In genomic region chr3:105834768-105835167, GRCh38 we compare ENCODE assay signal across 16 cellular contexts. TPM values are rescaled to one million over a fixed set of nuclear protein-coding genes. Genes with fewer than 3 reads are reported as not detected.
A peak's percentile ranks its signal among the peaks of the same experiment; 100 is the strongest.
DNase-seq lines count a peak whose midpoint lies in the region; ATAC-seq and TF ChIP-seq lines count a peak whose summit lies in the region.
"Had no signal": no experiment of that assay in that cellular context is flagged by ENCODE, and none has a peak within 500 bp of the region (broad histone marks: within the 10 kb centered on the region; RNA-seq: fewer than 3 reads in every experiment).

No MANE protein-coding gene starts in this region.

- no peaks in the 10 kb centered on the region for H3K27me3 Mint-ChIP-seq in T-helper 2 cell treated with Interferon-gamma antibody and Interleukin-4, amounts not matched to agents 5 μg/mL and 100 μg/mL, for 36 hours (ENCODE audit: low read depth)
- no peaks in the 10 kb centered on the region for H3K27me3 Mint-ChIP-seq in activated CD4-positive, alpha-beta memory T cell treated with anti-CD3 and anti-CD28 coated beads, Interleukin-2, amount 10 ng/mL, durations not matched to agents 7 days and 5 days

- H3K4me3 Mint-ChIP-seq in T-helper 2 cell treated with Interferon-gamma antibody and Interleukin-4, amounts not matched to agents 5 μg/mL and 100 μg/mL, for 36 hours, result peak overlapping the region; percentile 8
- H3K4me3 Mint-ChIP-seq in activated CD4-positive, alpha-beta memory T cell treated with anti-CD3 and anti-CD28 coated beads, Interleukin-2, amount 10 ng/mL, durations not matched to agents 7 days and 5 days, result no peak overlapping the region

- H3K27me3 ChIP-seq in DOHH2 (ENCODE audit: control insufficient read depth, low read length), result no peaks in the 10 kb centered on the region

- H3K4me3 ChIP-seq in DOHH2 (ENCODE audit: low read length), result no peak overlapping the region; the same call in 1 of the 2 replicates
- H3K4me3 ChIP-seq: PC-9, SK-N-MC had no signal

- peaks cover 5% of the 10 kb centered on the region for H3F3A ChIP-seq in DOHH2 (ENCODE audit: control insufficient read depth, insufficient read depth)

- H3K27ac ChIP-seq in DOHH2 (ENCODE audit: low read depth, low read length), result peak overlapping the region; percentile 9; the same call in 1 of the 2 replicates
- H3K27ac ChIP-seq: PC-9, SK-N-MC had no signal

- H3K9me2 ChIP-seq in DOHH2 (replicated peaks; ENCODE audit: control insufficient read depth, low read length), result no peaks in the 10 kb centered on the region

- POLR2A ChIA-PET in activated CD4-positive, alpha-beta memory T cell treated with anti-CD3 and anti-CD28 coated beads, Interleukin-2, amount 10 ng/mL, durations not matched to agents 7 days and 5 days (lab: Charles Lee), result interaction anchor here (0.6 to 4.3 kb wide), 6 partner anchors 8 to 786 kb away, joined by 3 to 28 read pairs (median 4); partner anchors contain the start of gene CBLB

- peaks cover 32% of the 10 kb centered on the region for H3K79me2 ChIP-seq in DOHH2 (ENCODE audit: control insufficient read depth, low read length)

- no peaks in the 10 kb centered on the region for H3K9me3 ChIP-seq in DOHH2 (ENCODE audit: control insufficient read depth, insufficient read depth, low read length)

- H3K4me1 ChIP-seq in DOHH2 (ENCODE audit: control insufficient read depth, low read length), result peaks cover 81% of the 10 kb centered on the region

- DNase-seq in T-helper 2 cell treated with Interferon-gamma antibody and Interleukin-4, amounts not matched to agents 5 μg/mL and 100 μg/mL, for 36 hours (ENCODE audit: low spot score), result no peak
- DNase-seq in T-helper 2 cell, result no peak
- DNase-seq in activated CD4-positive, alpha-beta memory T cell treated with anti-CD3 and anti-CD28 coated beads, Interleukin-2, amount 10 ng/mL, durations not matched to agents 7 days and 5 days, result no peak
- DNase-seq in left lobe of liver (ENCODE audit: low spot score), result no peak
- DNase-seq in NAMALWA (ENCODE audit: low spot score), result no peak
- no peak for DNase-seq in LoVo (ENCODE audit: low spot score)
- DNase-seq: amniotic stem cell; DND-41; H7; MM.1S; NCI-H526 treated with DMSO at 0.1 percent for 48 hours; PC-9; stimulated activated CD4-positive, alpha-beta T cell treated with anti-CD3 and anti-CD28 coated beads, Interleukin-4, amount 100 ng/mL, for 4 hours had no signal

- peaks cover 36% of the 10 kb centered on the region for H3K36me3 ChIP-seq in DOHH2 (ENCODE audit: control insufficient read depth, low read length)

- peak overlapping the region; percentile 85 for H3K4me2 ChIP-seq in DOHH2 (ENCODE audit: low read length)
- H3K4me2 ChIP-seq: PC-9 had no signal

- peaks cover 61% of the 10 kb centered on the region for H3K4me1 Mint-ChIP-seq in T-helper 2 cell treated with Interferon-gamma antibody and Interleukin-4, amounts not matched to agents 5 μg/mL and 100 μg/mL, for 36 hours (ENCODE audit: low read depth)
- H3K4me1 Mint-ChIP-seq in activated CD4-positive, alpha-beta memory T cell treated with anti-CD3 and anti-CD28 coated beads, Interleukin-2, amount 10 ng/mL, durations not matched to agents 7 days and 5 days, result peaks cover 71% of the 10 kb centered on the region

- CTCF ChIA-PET in activated CD4-positive, alpha-beta memory T cell treated with anti-CD3 and anti-CD28 coated beads, Interleukin-2, amount 10 ng/mL, durations not matched to agents 7 days and 5 days (lab: Charles Lee), result no interaction called here

- H3K27ac Mint-ChIP-seq in T-helper 2 cell treated with Interferon-gamma antibody and Interleukin-4, amounts not matched to agents 5 μg/mL and 100 μg/mL, for 36 hours, result peak overlapping the region; percentile 67
- peak overlapping the region; percentile 62 for H3K27ac Mint-ChIP-seq in activated CD4-positive, alpha-beta memory T cell treated with anti-CD3 and anti-CD28 coated beads, Interleukin-2, amount 10 ng/mL, durations not matched to agents 7 days and 5 days

- ATAC-seq in left lobe of liver (peak; percentile 62), GM18519 (IDR thresholded peaks at IDR 0.05; ENCODE audit: low FRiP score, unreplicated experiment) (no peak)

- peaks cover 55% of the 10 kb centered on the region for H3K36me3 Mint-ChIP-seq in T-helper 2 cell treated with Interferon-gamma antibody and Interleukin-4, amounts not matched to agents 5 μg/mL and 100 μg/mL, for 36 hours (ENCODE audit: low read depth)
- peaks cover 61% of the 10 kb centered on the region for H3K36me3 Mint-ChIP-seq in activated CD4-positive, alpha-beta memory T cell treated with anti-CD3 and anti-CD28 coated beads, Interleukin-2, amount 10 ng/mL, durations not matched to agents 7 days and 5 days (ENCODE audit: low read depth)

- H4K20me1 ChIP-seq in DOHH2 (ENCODE audit: control insufficient read depth, insufficient read depth, low read depth, low read length), result no peaks in the 10 kb centered on the region

- no peak for TF ChIP-seq CTCF in DOHH2 (IDR thresholded peaks at IDR 0.05; ENCODE audit: low read depth, low read length, poor library complexity, severe bottlenecking)

- H3K9me3 Mint-ChIP-seq in T-helper 2 cell treated with Interferon-gamma antibody and Interleukin-4, amounts not matched to agents 5 μg/mL and 100 μg/mL, for 36 hours, result peaks cover 5% of the 10 kb centered on the region
- no peaks in the 10 kb centered on the region for H3K9me3 Mint-ChIP-seq in activated CD4-positive, alpha-beta memory T cell treated with anti-CD3 and anti-CD28 coated beads, Interleukin-2, amount 10 ng/mL, durations not matched to agents 7 days and 5 days

RNA-seq across cellular contexts. Expression of gene CBLB, which starts 34.0 kb away (rescaled TPM):
- 10 to 100 TPM; 68.8 to 76.3 TPM for total RNA-seq in activated CD4-positive, alpha-beta memory T cell treated with anti-CD3 and anti-CD28 coated beads, Interleukin-2, amount 10 ng/mL, durations not matched to agents 7 days and 5 days
- 9.5 TPM for total RNA-seq in left lobe of liver
